In the genomic region with DNA sequence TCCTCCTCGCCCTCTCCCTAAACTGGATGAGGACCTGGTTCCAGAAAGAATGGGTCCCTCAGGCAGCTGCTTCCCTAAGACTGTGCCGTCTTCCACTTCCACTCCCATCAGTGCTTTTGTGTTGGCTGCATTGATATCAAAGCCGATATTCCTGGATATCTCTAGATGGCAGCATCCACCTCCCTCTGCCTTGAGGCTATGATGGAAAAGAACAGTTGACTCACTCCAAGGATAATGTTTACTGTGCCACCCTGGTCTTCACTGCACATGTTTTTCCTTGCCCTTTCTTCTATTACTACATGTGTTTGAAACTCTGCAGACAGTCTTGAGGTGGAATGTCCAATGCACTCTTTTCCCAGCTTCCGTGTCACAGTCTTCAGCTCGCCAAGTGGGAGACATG, we compare ENCODE assay signal across 8 cellular contexts.
DNase-seq lines count a peak whose midpoint lies in the region; ATAC-seq and TF ChIP-seq lines count a peak whose summit lies in the region.

No MANE protein-coding gene starts in this region.

- TF ChIP-seq CTCF in choroid plexus epithelial cell (conservative IDR thresholded peaks at IDR 0.05; ENCODE audit: low read depth, low read length), result peak; percentile 76

- no peak overlapping the region for H3K4me3 ChIP-seq in choroid plexus epithelial cell (ENCODE audit: low read depth, low read length)

- ATAC-seq in GM18870 (IDR thresholded peaks at IDR 0.05; ENCODE audit: unreplicated experiment), result no peak
- no peak for ATAC-seq in HG03196 (IDR thresholded peaks at IDR 0.05; ENCODE audit: unreplicated experiment)

- DNase-seq in COLO668 (lab: John Stamatoyannopoulos, UW; ENCODE audit: unreplicated experiment) (peak; percentile 9), NCI-H146 treated with DMSO at 0.1 percent for 48 hours (lab: John Stamatoyannopoulos, UW; ENCODE audit: unreplicated experiment) (peak; percentile 23), choroid plexus epithelial cell (ENCODE audit: low read depth) (peak; percentile 73), middle frontal gyrus (ENCODE audit: extremely low spot score, low spot score) (peak; percentile 58)
- DNase-seq in activated CD4-positive, CD25-positive, alpha-beta regulatory T cell treated with anti-CD3 and anti-CD28 coated beads, Interleukin-2, amount 50 U/mL, for 72 hours, result no peak
- DNase-seq in activated effector memory CD4-positive, alpha-beta T cell treated with Interleukin-2 at 50 U/mL for 16 hours, result no peak

Comparison
In these comparisons a context has a peak if more than half of its experiments do, and no peak if none do; other contexts are left out.
1. DNase-seq: peak in COLO668 (single experiment), NCI-H146 treated with DMSO at 0.1 percent for 48 hours (single experiment), choroid plexus epithelial cell (single experiment) and middle frontal gyrus (single experiment); none in activated CD4-positive, CD25-positive, alpha-beta regulatory T cell treated with anti-CD3 and anti-CD28 coated beads, Interleukin-2, amount 50 U/mL, for 72 hours (single experiment) and activated effector memory CD4-positive, alpha-beta T cell treated with Interleukin-2 at 50 U/mL for 16 hours (single experiment).